Comparison of ENCODE assay signal across 11 cellular contexts in the genomic region with DNA sequence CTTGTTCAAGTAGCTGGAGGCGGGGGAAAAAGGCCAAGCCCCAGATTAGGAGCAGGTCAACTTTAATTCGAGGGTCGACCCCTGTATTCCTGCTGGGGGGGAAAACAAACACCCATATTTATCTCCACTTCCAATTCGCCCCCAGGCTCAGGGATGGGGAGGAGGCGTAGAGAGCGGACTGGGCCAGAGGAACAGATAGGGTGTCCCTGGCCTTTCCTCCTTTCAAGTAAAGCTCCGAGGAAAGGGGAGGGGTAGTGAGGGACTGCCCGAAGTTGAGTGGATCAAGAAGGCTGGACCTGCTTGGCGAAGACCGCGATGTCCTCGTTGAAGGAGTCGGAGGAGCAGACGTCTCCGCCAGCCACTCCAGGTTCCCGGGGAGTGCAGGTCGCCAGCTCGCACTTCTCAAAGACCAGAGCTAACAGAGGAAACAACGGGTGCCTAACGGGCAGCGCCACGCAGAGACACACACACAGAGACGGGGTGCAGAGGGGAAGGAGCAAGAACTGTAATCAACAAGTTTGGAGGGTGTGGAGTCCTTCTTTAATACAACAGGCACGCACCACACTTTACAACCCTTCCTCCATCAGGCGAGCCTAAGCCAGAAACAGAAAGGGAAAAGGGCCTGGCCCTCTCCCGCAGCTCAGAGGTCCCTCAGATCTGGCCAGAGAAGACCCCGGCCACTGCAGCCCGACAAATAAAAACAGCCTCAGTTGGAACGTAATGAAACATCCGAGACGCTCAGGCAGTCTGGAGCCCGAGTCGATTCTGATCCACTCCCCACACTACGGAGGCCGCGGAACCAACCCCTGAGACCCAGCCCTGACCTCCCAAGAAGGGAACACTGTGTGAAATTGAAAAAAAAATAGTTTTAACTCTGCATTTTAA. TPM values are rescaled to one million over a fixed set of nuclear protein-coding genes. Genes with fewer than 3 reads are reported as not detected.
DNase-seq lines count a peak whose midpoint lies in the region; ATAC-seq lines count a peak whose summit lies in the region.
"Had no signal": no experiment of that assay in that cellular context is flagged by ENCODE, and none has a peak within 500 bp of the region (broad histone marks: within the 10 kb centered on the region; RNA-seq: fewer than 3 reads in every experiment).

No MANE protein-coding gene starts in this region.

- DNase-seq in NT2/D1 (ENCODE audit: low read depth, low spot score) (no peak), fibroblast of gingiva (ENCODE audit: low read depth) (peak; percentile 29), naive B cell (no peak), KBM-7 (no peak), NCI-H187 treated with DMSO at 0.1 percent for 48 hours (lab: John Stamatoyannopoulos, UW) (no peak)
- DNase-seq: activated CD8-positive, alpha-beta T cell treated with anti-CD3 and anti-CD28 coated beads, Interleukin-2, amount 10 ng/mL, durations not matched to agents 7 days and 5 days; CD4-positive, CD25-positive, alpha-beta regulatory T cell; NCI-H1105 had no signal

- no peak overlapping the region for H3K27ac ChIP-seq in ACC112 (ENCODE audit: low read depth, low read length)

- no peaks in the 10 kb centered on the region for H3K9me3 ChIP-seq in NT2/D1 (ENCODE audit: insufficient read depth, low read length)

- H3K79me2 ChIP-seq in ACC112 (ENCODE audit: control insufficient read depth, insufficient read depth, low read length, unreplicated experiment) = peaks cover 48% of the 10 kb centered on the region

- H3K36me3 ChIP-seq in ACC112 (ENCODE audit: insufficient read depth, low read length) (peaks cover 24% of the 10 kb centered on the region), NT2/D1 (ENCODE audit: insufficient read depth, insufficient read length, low read length) (no peaks in the 10 kb centered on the region)

- H3K27me3 ChIP-seq in ACC112 (ENCODE audit: insufficient read depth, low read length) (no peaks in the 10 kb centered on the region), NT2/D1 (ENCODE audit: insufficient read depth, insufficient read length) (peaks cover 50% of the 10 kb centered on the region)

- in situ Hi-C loops in KBM-7 (cut with MboI; ENCODE audit: low pct_unique_long_range_greater_than_20kb, low sequenced_read_pairs) = no loop called here

- peaks cover 4 to 40% of the 10 kb centered on the region in 2 donors for H3K36me3 Mint-ChIP-seq in naive B cell
- H3K36me3 Mint-ChIP-seq: CD4-positive, CD25-positive, alpha-beta regulatory T cell had no signal

- peaks cover 0 to 33% (median 9%) of the 10 kb centered on the region in 7 donors for H3K9me3 Mint-ChIP-seq in naive B cell

- H3K27me3 Mint-ChIP-seq in naive B cell = peaks cover 71 to 89% (median 86%) of the 10 kb centered on the region in 3 donors

- H3K27ac Mint-ChIP-seq in naive B cell = peak overlapping the region in 1 of 6 donors; percentile 49
- H3K27ac Mint-ChIP-seq: CD4-positive, CD25-positive, alpha-beta regulatory T cell had no signal

- H3K4me1 Mint-ChIP-seq in naive B cell = peaks cover 27 to 48% (median 43%) of the 10 kb centered on the region in 3 donors

- H3K4me3 Mint-ChIP-seq in naive B cell = peak overlapping the region in 5 of 8 donors; percentile 29 to 92 (median 76)
- H3K4me3 Mint-ChIP-seq: activated CD8-positive, alpha-beta T cell treated with anti-CD3 and anti-CD28 coated beads, Interleukin-2, amount 10 ng/mL, durations not matched to agents 7 days and 5 days had no signal

- H3K9ac ChIP-seq in NT2/D1 (ENCODE audit: insufficient read length, low read depth) = peak overlapping the region; percentile 77

- ATAC-seq in naive B cell (ENCODE audit: low read depth in 2 of 2) (no peak), HG02981 (IDR thresholded peaks at IDR 0.05; ENCODE audit: unreplicated experiment) (no peak), GM19463 (IDR thresholded peaks at IDR 0.05; ENCODE audit: unreplicated experiment) (no peak)
- ATAC-seq: activated CD8-positive, alpha-beta T cell treated with anti-CD3 and anti-CD28 coated beads, Interleukin-2, amount 10 ng/mL, durations not matched to agents 7 days and 5 days had no signal

- H2AFZ ChIP-seq in ACC112 (ENCODE audit: low read length, unreplicated experiment) = peak overlapping the region; percentile 51

- H3K4me1 ChIP-seq in ACC112 (ENCODE audit: control insufficient read depth, insufficient read depth, low read length, unreplicated experiment) (peaks cover 11% of the 10 kb centered on the region), NT2/D1 (ENCODE audit: insufficient read depth, insufficient read length) (no peaks in the 10 kb centered on the region)

- H3K4me3 ChIP-seq in ACC112 (ENCODE audit: low read depth, low read length) (peak overlapping the region; percentile 98), NT2/D1 (ENCODE audit: insufficient read length, low read depth) (peak overlapping the region; percentile 39)

RNA-seq across cellular contexts. Expression of a gene that starts 4.1 kb away (rescaled TPM):
- polyA plus RNA-seq in naive B cell (ENCODE audit: low read depth in 6 of 6) = not detected
- polyA plus RNA-seq: CD4-positive, CD25-positive, alpha-beta regulatory T cell had no signal
